In the genomic region with DNA sequence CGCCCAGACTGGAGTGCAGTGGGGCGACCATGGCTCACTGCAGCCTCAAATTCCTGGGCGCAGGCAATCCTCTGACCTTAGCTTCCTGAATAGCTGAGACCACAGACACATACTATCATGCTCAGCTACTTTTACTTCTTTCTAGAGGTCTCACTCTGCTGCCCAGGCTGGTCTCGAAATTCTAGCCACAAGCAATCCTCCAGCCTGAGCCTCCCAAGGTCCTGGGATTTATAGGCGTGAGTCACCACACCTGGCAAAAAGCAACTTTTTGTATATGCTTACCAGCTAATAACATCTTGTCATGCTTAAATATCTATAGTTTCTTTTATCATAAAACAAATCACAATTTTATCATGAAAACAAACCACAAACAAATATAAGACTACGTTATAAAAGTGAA, we compare ENCODE assay signal across 16 cellular contexts. TPM values are rescaled to one million over a fixed set of nuclear protein-coding genes. Genes with fewer than 3 reads are reported as not detected.
A peak's percentile ranks its signal among the peaks of the same experiment; 100 is the strongest.
DNase-seq lines count a peak whose midpoint lies in the region; ATAC-seq lines count a peak whose summit lies in the region.
"Had no signal": no experiment of that assay in that cellular context is flagged by ENCODE, and none has a peak within 500 bp of the region (broad histone marks: within the 10 kb centered on the region; RNA-seq: fewer than 3 reads in every experiment).

No MANE protein-coding gene starts in this region.

- DNase-seq in activated T-cell treated with anti-CD3 and anti-CD28 coated beads, Interleukin-2, amount 50 U/mL, for 24 hours, result no peak
- DNase-seq in activated T-cell treated with anti-CD3 and anti-CD28 coated beads for 4 hours, result no peak
- DNase-seq in left lobe of liver (ENCODE audit: low spot score), result peak; percentile 5
- DNase-seq in stimulated activated effector memory CD8-positive, alpha-beta T cell treated with anti-CD3 and anti-CD28 coated beads, Interleukin-12 subunit alpha, Interleukin-12 subunit beta, amount 100 ng/mL, for 72 hours (ENCODE audit: low spot score in 2 of 2), result no peak
- DNase-seq in Right ventricle myocardium inferior (ENCODE audit: missing footprints), result no peak
- no peak for DNase-seq in COR-L47 (lab: John Stamatoyannopoulos, UW)
- no peak for DNase-seq in NCI-H1105 treated with DMSO at 0.1 percent for 48 hours (lab: John Stamatoyannopoulos, UW)
- DNase-seq: ACHN; C1 segment of cervical spinal cord; Caco-2; CD8-positive, alpha-beta T cell; DND-41; GDM1; GOT3; H9 had no signal

- H3K36me3 Mint-ChIP-seq in activated T-cell treated with anti-CD3 and anti-CD28 coated beads, Interleukin-2, amount 50 U/mL, for 24 hours (ENCODE audit: low read depth), result peaks cover 98% of the 10 kb centered on the region
- H3K36me3 Mint-ChIP-seq in stimulated activated effector memory CD8-positive, alpha-beta T cell treated with anti-CD3 and anti-CD28 coated beads, Interleukin-12 subunit alpha, Interleukin-12 subunit beta, amount 100 ng/mL, for 72 hours, result peaks cover 64% of the 10 kb centered on the region

- intact Hi-C loops in Right ventricle myocardium inferior (cut with DNase I), result no loop called here

- peak overlapping the region; percentile 79 for H3K27ac Mint-ChIP-seq in activated T-cell treated with anti-CD3 and anti-CD28 coated beads, Interleukin-2, amount 50 U/mL, for 24 hours
- peak overlapping the region; percentile 65 for H3K27ac Mint-ChIP-seq in stimulated activated effector memory CD8-positive, alpha-beta T cell treated with anti-CD3 and anti-CD28 coated beads, Interleukin-12 subunit alpha, Interleukin-12 subunit beta, amount 100 ng/mL, for 72 hours
- H3K27ac Mint-ChIP-seq: CD8-positive, alpha-beta T cell had no signal

- peaks cover 52% of the 10 kb centered on the region for H3K4me1 Mint-ChIP-seq in activated T-cell treated with anti-CD3 and anti-CD28 coated beads, Interleukin-2, amount 50 U/mL, for 24 hours (ENCODE audit: low read depth)
- peaks cover 22% of the 10 kb centered on the region for H3K4me1 Mint-ChIP-seq in stimulated activated effector memory CD8-positive, alpha-beta T cell treated with anti-CD3 and anti-CD28 coated beads, Interleukin-12 subunit alpha, Interleukin-12 subunit beta, amount 100 ng/mL, for 72 hours

- no peaks in the 10 kb centered on the region for H3K9me3 Mint-ChIP-seq in activated T-cell treated with anti-CD3 and anti-CD28 coated beads, Interleukin-2, amount 50 U/mL, for 24 hours
- H3K9me3 Mint-ChIP-seq in stimulated activated effector memory CD8-positive, alpha-beta T cell treated with anti-CD3 and anti-CD28 coated beads, Interleukin-12 subunit alpha, Interleukin-12 subunit beta, amount 100 ng/mL, for 72 hours, result no peaks in the 10 kb centered on the region
- H3K9me3 Mint-ChIP-seq: CD8-positive, alpha-beta T cell; H9 had no signal

- no peaks in the 10 kb centered on the region for H3K27me3 Mint-ChIP-seq in activated T-cell treated with anti-CD3 and anti-CD28 coated beads, Interleukin-2, amount 50 U/mL, for 24 hours

- ATAC-seq in left lobe of liver, result no peak
- no peak for ATAC-seq in stimulated activated effector memory CD8-positive, alpha-beta T cell treated with anti-CD3 and anti-CD28 coated beads, Interleukin-12 subunit alpha, Interleukin-12 subunit beta, amount 100 ng/mL, for 72 hours
- no peak for ATAC-seq in Right ventricle myocardium inferior
- ATAC-seq: CD8-positive, alpha-beta T cell; HepG2 had no signal

- no peak overlapping the region for H3K4me3 Mint-ChIP-seq in activated T-cell treated with anti-CD3 and anti-CD28 coated beads, Interleukin-2, amount 50 U/mL, for 24 hours
- H3K4me3 Mint-ChIP-seq in stimulated activated effector memory CD8-positive, alpha-beta T cell treated with anti-CD3 and anti-CD28 coated beads, Interleukin-12 subunit alpha, Interleukin-12 subunit beta, amount 100 ng/mL, for 72 hours, result no peak overlapping the region
- H3K4me3 Mint-ChIP-seq: CD8-positive, alpha-beta T cell; H9 had no signal

RNA-seq across cellular contexts. Expression of a gene that starts 23.0 kb away (rescaled TPM):
- total RNA-seq in left lobe of liver, result 22.3 TPM
- 16.4 TPM for total RNA-seq in Right ventricle myocardium inferior
